In the genomic region with DNA sequence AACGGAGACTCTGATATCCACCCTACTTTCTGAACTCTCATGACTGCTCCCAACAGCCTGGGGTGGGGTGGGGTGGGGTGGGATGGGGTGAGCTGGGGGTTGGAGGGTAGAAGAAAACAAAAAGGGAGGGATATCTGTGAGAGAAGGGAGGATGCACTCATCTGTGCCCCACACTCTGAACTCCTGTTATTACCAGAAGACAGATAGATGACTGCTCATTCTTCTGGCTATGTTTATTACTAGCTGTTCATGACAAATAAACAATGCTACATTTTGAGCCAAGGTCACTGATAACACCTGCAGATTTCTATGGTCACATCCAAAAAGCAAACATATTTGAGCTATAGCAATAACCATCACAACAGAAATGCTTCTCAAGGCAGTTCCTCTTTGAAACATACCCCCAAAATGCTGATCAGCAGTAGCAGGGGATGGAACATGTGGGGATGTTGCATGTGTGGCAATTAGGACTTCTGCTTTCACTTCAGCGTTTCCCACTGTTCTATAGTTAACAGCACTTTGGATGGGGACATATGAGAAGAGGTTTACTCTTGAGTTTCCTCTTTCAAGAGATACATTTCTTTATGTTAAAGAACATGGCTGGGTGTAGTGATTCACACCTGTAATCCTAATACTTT, we compare ENCODE assay signal across 1 cellular context.
TF ChIP-seq lines count a peak whose summit lies in the region.

No MANE protein-coding gene starts in this region.

TF ChIP-seq in GM12878, 131 proteins besides CTCF, POLR2A, EP300 and RAD21 (continued from another document):
- TF ChIP-seq, protein P1, sequence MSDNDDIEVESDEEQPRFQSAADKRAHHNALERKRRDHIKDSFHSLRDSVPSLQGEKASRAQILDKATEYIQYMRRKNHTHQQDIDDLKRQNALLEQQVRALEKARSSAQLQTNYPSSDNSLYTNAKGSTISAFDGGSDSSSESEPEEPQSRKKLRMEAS (IDR thresholded peaks at IDR 0.05; ENCODE audit: low read depth, low read length): no peak
- no peak for TF ChIP-seq HCFC1 (IDR thresholded peaks at IDR 0.05; ENCODE audit: low read length)
- no peak for TF ChIP-seq SMAD5 (IDR thresholded peaks at IDR 0.05; ENCODE audit: low read depth)
- no peak for TF ChIP-seq EGR1 (IDR thresholded peaks at IDR 0.05; ENCODE audit: borderline replicate concordance in 1 of 2, low read depth in 2 of 2, low read length in 2 of 2)
- TF ChIP-seq NRF1 (conservative IDR thresholded peaks at IDR 0.05; ENCODE audit: low read depth, low read length): no peak
- TF ChIP-seq, protein P2, sequence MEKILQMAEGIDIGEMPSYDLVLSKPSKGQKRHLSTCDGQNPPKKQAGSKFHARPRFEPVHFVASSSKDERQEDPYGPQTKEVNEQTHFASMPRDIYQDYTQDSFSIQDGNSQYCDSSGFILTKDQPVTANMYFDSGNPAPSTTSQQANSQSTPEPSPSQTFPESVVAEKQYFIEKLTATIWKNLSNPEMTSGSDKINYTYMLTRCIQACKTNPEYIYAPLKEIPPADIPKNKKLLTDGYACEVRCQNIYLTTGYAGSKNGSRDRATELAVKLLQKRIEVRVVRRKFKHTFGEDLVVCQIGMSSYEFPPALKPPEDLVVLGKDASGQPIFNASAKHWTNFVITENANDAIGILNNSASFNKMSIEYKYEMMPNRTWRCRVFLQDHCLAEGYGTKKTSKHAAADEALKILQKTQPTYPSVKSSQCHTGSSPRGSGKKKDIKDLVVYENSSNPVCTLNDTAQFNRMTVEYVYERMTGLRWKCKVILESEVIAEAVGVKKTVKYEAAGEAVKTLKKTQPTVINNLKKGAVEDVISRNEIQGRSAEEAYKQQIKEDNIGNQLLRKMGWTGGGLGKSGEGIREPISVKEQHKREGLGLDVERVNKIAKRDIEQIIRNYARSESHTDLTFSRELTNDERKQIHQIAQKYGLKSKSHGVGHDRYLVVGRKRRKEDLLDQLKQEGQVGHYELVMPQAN (conservative IDR thresholded peaks at IDR 0.05): no peak
- TF ChIP-seq IKZF2 (IDR thresholded peaks at IDR 0.05): peak; percentile 61 to 62
- TF ChIP-seq, protein P3, sequence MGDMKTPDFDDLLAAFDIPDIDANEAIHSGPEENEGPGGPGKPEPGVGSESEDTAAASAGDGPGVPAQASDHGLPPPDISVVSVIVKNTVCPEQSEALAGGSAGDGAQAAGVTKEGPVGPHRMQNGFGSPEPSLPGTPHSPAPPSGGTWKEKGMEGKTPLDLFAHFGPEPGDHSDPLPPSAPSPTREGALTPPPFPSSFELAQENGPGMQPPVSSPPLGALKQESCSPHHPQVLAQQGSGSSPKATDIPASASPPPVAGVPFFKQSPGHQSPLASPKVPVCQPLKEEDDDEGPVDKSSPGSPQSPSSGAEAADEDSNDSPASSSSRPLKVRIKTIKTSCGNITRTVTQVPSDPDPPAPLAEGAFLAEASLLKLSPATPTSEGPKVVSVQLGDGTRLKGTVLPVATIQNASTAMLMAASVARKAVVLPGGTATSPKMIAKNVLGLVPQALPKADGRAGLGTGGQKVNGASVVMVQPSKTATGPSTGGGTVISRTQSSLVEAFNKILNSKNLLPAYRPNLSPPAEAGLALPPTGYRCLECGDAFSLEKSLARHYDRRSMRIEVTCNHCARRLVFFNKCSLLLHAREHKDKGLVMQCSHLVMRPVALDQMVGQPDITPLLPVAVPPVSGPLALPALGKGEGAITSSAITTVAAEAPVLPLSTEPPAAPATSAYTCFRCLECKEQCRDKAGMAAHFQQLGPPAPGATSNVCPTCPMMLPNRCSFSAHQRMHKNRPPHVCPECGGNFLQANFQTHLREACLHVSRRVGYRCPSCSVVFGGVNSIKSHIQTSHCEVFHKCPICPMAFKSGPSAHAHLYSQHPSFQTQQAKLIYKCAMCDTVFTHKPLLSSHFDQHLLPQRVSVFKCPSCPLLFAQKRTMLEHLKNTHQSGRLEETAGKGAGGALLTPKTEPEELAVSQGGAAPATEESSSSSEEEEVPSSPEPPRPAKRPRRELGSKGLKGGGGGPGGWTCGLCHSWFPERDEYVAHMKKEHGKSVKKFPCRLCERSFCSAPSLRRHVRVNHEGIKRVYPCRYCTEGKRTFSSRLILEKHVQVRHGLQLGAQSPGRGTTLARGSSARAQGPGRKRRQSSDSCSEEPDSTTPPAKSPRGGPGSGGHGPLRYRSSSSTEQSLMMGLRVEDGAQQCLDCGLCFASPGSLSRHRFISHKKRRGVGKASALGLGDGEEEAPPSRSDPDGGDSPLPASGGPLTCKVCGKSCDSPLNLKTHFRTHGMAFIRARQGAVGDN (IDR thresholded peaks at IDR 0.05): 0 out of 2 replicates have a peak, but pooled peaks have one; percentile 25
- no peak; the same call in 1 of the 2 replicates for TF ChIP-seq NFIC (IDR thresholded peaks at IDR 0.05; ENCODE audit: low read depth, low read length)
- no peak for TF ChIP-seq NBN (IDR thresholded peaks at IDR 0.05)
- TF ChIP-seq TARDBP (IDR thresholded peaks at IDR 0.05; ENCODE audit: borderline replicate concordance): no peak
- no peak for TF ChIP-seq GABPA (IDR thresholded peaks at IDR 0.05; ENCODE audit: low read depth)
- TF ChIP-seq TCF3 (IDR thresholded peaks at IDR 0.05; ENCODE audit: borderline replicate concordance, insufficient read depth, low read depth, low read length): no peak
- no peak for TF ChIP-seq JUNB (IDR thresholded peaks at IDR 0.05)
- TF ChIP-seq MTA3 (IDR thresholded peaks at IDR 0.05; ENCODE audit: borderline replicate concordance, low read length): no peak
- TF ChIP-seq, protein P4, sequence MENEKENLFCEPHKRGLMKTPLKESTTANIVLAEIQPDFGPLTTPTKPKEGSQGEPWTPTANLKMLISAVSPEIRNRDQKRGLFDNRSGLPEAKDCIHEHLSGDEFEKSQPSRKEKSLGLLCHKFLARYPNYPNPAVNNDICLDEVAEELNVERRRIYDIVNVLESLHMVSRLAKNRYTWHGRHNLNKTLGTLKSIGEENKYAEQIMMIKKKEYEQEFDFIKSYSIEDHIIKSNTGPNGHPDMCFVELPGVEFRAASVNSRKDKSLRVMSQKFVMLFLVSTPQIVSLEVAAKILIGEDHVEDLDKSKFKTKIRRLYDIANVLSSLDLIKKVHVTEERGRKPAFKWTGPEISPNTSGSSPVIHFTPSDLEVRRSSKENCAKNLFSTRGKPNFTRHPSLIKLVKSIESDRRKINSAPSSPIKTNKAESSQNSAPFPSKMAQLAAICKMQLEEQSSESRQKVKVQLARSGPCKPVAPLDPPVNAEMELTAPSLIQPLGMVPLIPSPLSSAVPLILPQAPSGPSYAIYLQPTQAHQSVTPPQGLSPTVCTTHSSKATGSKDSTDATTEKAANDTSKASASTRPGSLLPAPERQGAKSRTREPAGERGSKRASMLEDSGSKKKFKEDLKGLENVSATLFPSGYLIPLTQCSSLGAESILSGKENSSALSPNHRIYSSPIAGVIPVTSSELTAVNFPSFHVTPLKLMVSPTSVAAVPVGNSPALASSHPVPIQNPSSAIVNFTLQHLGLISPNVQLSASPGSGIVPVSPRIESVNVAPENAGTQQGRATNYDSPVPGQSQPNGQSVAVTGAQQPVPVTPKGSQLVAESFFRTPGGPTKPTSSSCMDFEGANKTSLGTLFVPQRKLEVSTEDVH (IDR thresholded peaks at IDR 0.05; ENCODE audit: low read depth, partially characterized antibody): no peak
- TF ChIP-seq FOS (IDR thresholded peaks at IDR 0.05; ENCODE audit: borderline replicate concordance, extremely low read depth, insufficient read length): no peak
- TF ChIP-seq, protein P5, sequence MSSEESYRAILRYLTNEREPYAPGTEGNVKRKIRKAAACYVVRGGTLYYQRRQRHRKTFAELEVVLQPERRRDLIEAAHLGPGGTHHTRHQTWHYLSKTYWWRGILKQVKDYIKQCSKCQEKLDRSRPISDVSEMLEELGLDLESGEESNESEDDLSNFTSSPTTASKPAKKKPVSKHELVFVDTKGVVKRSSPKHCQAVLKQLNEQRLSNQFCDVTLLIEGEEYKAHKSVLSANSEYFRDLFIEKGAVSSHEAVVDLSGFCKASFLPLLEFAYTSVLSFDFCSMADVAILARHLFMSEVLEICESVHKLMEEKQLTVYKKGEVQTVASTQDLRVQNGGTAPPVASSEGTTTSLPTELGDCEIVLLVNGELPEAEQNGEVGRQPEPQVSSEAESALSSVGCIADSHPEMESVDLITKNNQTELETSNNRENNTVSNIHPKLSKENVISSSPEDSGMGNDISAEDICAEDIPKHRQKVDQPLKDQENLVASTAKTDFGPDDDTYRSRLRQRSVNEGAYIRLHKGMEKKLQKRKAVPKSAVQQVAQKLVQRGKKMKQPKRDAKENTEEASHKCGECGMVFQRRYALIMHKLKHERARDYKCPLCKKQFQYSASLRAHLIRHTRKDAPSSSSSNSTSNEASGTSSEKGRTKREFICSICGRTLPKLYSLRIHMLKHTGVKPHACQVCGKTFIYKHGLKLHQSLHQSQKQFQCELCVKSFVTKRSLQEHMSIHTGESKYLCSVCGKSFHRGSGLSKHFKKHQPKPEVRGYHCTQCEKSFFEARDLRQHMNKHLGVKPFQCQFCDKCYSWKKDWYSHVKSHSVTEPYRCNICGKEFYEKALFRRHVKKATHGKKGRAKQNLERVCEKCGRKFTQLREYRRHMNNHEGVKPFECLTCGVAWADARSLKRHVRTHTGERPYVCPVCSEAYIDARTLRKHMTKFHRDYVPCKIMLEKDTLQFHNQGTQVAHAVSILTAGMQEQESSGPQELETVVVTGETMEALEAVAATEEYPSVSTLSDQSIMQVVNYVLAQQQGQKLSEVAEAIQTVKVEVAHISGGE (CRISPR knock-in tag; IDR thresholded peaks at IDR 0.05): no peak
- no peak for TF ChIP-seq SREBF2 (IDR thresholded peaks at IDR 0.05; ENCODE audit: low read length)
- TF ChIP-seq LARP7 (IDR thresholded peaks at IDR 0.05): no peak
- TF ChIP-seq, protein P6, sequence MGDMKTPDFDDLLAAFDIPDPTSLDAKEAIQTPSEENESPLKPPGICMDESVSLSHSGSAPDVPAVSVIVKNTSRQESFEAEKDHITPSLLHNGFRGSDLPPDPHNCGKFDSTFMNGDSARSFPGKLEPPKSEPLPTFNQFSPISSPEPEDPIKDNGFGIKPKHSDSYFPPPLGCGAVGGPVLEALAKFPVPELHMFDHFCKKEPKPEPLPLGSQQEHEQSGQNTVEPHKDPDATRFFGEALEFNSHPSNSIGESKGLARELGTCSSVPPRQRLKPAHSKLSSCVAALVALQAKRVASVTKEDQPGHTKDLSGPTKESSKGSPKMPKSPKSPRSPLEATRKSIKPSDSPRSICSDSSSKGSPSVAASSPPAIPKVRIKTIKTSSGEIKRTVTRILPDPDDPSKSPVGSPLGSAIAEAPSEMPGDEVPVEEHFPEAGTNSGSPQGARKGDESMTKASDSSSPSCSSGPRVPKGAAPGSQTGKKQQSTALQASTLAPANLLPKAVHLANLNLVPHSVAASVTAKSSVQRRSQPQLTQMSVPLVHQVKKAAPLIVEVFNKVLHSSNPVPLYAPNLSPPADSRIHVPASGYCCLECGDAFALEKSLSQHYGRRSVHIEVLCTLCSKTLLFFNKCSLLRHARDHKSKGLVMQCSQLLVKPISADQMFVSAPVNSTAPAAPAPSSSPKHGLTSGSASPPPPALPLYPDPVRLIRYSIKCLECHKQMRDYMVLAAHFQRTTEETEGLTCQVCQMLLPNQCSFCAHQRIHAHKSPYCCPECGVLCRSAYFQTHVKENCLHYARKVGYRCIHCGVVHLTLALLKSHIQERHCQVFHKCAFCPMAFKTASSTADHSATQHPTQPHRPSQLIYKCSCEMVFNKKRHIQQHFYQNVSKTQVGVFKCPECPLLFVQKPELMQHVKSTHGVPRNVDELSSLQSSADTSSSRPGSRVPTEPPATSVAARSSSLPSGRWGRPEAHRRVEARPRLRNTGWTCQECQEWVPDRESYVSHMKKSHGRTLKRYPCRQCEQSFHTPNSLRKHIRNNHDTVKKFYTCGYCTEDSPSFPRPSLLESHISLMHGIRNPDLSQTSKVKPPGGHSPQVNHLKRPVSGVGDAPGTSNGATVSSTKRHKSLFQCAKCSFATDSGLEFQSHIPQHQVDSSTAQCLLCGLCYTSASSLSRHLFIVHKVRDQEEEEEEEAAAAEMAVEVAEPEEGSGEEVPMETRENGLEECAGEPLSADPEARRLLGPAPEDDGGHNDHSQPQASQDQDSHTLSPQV (IDR thresholded peaks at IDR 0.05): no peak
- TF ChIP-seq TCF7 (IDR thresholded peaks at IDR 0.05; ENCODE audit: borderline replicate concordance): no peak
- TF ChIP-seq BHLHE40 (IDR thresholded peaks at IDR 0.05; ENCODE audit: borderline replicate concordance in 1 of 2, low read depth in 2 of 2, low read length in 1 of 2): peak in 1 of 2 experiments; percentile 20; a peak in 1 of 4 replicates
